In the genomic region with DNA sequence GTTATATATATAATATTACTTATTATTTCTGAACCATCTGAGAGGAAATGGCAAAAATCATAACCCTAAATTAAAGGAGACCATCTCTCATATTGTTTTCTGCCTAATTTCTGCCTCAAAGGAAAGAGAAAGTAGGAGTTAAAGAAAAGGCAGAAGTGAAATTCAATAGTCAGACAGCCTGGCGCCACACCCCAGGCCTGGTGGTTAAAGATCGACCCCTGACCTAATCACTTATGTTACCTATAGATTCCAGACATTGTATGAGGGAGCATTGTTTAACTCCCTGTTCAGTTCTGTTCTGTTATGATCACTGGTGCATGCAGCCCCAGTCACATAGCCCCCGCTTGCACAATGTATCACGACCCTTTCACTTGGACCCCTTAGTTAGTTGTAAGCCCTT, we compare ENCODE assay signal across 1 cellular context.
TF ChIP-seq lines count a peak whose summit lies in the region.

No MANE protein-coding gene starts in this region.

TF ChIP-seq in H1, 55 proteins besides CTCF, POLR2A, EP300 and RAD21 (continued from another document):
- no peak for TF ChIP-seq KDM1A (IDR thresholded peaks at IDR 0.05; ENCODE audit: borderline replicate concordance, low read length)
- TF ChIP-seq SP4 (IDR thresholded peaks at IDR 0.05; ENCODE audit: low read length) = no peak
- no peak for TF ChIP-seq SUZ12 (IDR thresholded peaks at IDR 0.05; ENCODE audit: low read length)
- TF ChIP-seq NANOG (IDR thresholded peaks at IDR 0.05; ENCODE audit: insufficient read depth, low read depth, low read length, poor library complexity, severe bottlenecking) = no peak
